In the genomic region with DNA sequence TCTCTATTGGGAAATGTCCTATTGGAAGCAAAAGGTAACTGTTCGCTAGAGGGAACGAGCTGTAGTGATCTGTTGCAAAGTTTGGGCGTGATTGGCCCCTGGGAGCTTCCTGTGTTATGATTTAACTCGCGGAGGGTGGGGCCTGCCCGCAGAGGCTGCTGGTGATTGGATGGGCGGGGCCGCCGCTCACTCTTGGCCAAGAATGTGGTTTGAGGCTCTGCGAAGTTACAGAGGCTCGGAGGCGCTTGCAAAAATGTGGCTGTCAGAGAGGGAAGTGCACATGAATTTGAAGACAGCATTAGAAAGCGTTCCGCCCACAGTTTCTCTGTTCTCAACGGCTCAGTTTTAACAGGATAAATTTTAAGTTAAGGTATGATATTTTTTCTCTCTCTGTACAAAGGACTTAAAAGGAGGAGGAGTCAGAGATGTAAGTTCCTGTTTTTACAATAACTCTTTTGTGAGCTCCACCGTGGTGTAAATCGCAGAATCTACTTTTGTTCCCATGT, we compare ENCODE assay signal across 8 cellular contexts. TPM values are rescaled to one million over a fixed set of nuclear protein-coding genes. Genes with fewer than 3 reads are reported as not detected.
A peak's percentile ranks its signal among the peaks of the same experiment; 100 is the strongest.
DNase-seq lines count a peak whose midpoint lies in the region; ATAC-seq and TF ChIP-seq lines count a peak whose summit lies in the region.

No MANE protein-coding gene starts in this region.

- DNase-seq in GM04503 (ENCODE audit: low read depth) (peak; percentile 73), HCEC 1CT (peak; percentile 97), MM.1S (peak; percentile 96), T-helper 1 cell (peak; percentile 87 to 97 (median 94)), amygdala (lab: John Stamatoyannopoulos, UW) (peak; percentile 11 to 96 (median 88)), left ventricle myocardium superior (peak; percentile 99), psoas muscle (peak; percentile 98), uterus (peak; percentile 97)

- H3F3A ChIP-seq in MM.1S (ENCODE audit: insufficient read depth, low read length): peaks cover 14% of the 10 kb centered on the region; the same call in 1 of the 2 replicates

- 0 out of 2 replicates have a peak, but pooled peaks cover 9% of the 10 kb centered on the region for H3K79me2 ChIP-seq in MM.1S (ENCODE audit: low read length)

- peak; percentile 46 to 55 for TF ChIP-seq POLR2A in uterus (IDR thresholded peaks at IDR 0.05)

- H3K9me2 ChIP-seq in MM.1S (replicated peaks; ENCODE audit: insufficient read depth, low read length): no peaks in the 10 kb centered on the region

- ATAC-seq in left ventricle myocardium superior (peak; percentile 100), psoas muscle (peak; percentile 100)

- H3K27me3 ChIP-seq in MM.1S (replicated peaks; ENCODE audit: insufficient read depth, low read length): no peaks in the 10 kb centered on the region
- H3K27me3 ChIP-seq in psoas muscle (ENCODE audit: insufficient read depth in 3 of 3, low read length in 2 of 3): no peaks in the 10 kb centered on the region
- H3K27me3 ChIP-seq in uterus: no peaks in the 10 kb centered on the region

- H3K27ac ChIP-seq in MM.1S (ENCODE audit: low read length) (peak overlapping the region; percentile 32; the same call in 1 of the 2 replicates), psoas muscle (peak overlapping the region; percentile 68), uterus (peak overlapping the region; percentile 46 to 59)

- no peaks in the 10 kb centered on the region for H4K20me1 ChIP-seq in MM.1S (ENCODE audit: insufficient read depth, low read length)

- peak overlapping the region; percentile 36 for H2AFZ ChIP-seq in MM.1S (ENCODE audit: low read length)

- H3K9ac ChIP-seq in MM.1S (ENCODE audit: low read length): peak overlapping the region; percentile 37; the same call in 1 of the 2 replicates

- peaks cover 9% of the 10 kb centered on the region for H3K4me1 ChIP-seq in MM.1S (ENCODE audit: low read length)
- H3K4me1 ChIP-seq in psoas muscle: peaks cover 8% of the 10 kb centered on the region
- H3K4me1 ChIP-seq in uterus: no peaks in the 10 kb centered on the region

- TF ChIP-seq CTCF in MM.1S (IDR thresholded peaks at IDR 0.05; ENCODE audit: low read length) (peak; percentile 30; the same call in 1 of the 2 replicates), psoas muscle (IDR thresholded peaks at IDR 0.05) (peak; percentile 42), uterus (IDR thresholded peaks at IDR 0.05) (peak in 3 of 4 experiments; percentile 38 to 62 (median 54))

- H3K4me2 ChIP-seq in MM.1S (ENCODE audit: low read depth, low read length): peak overlapping the region; percentile 65

- peak overlapping the region; percentile 50 for H3K4me3 ChIP-seq in MM.1S (ENCODE audit: low read length)
- peak overlapping the region; percentile 66 for H3K4me3 ChIP-seq in psoas muscle
- peak overlapping the region; percentile 33 to 34 for H3K4me3 ChIP-seq in uterus

- 0 to 1% (median 1%) methylated on average over 17 of the region's 17 CpGs for WGBS in psoas muscle, 3 donors

- H3K9me3 ChIP-seq in MM.1S (replicated peaks; ENCODE audit: insufficient read depth, low read length) (no peaks in the 10 kb centered on the region), psoas muscle (no peaks in the 10 kb centered on the region), uterus (no peaks in the 10 kb centered on the region)

- intact Hi-C loops in left ventricle myocardium superior (cut with micrococcal nuclease) (no loop called here), psoas muscle (cut with DNase I) (loop anchor here in 1 of 2 donors (5.0 kb wide), 1 partner anchor 49 kb away; a partner anchor contains a TSS), uterus (cut with DNase I; ENCODE audit: low total_unique reads) (no loop called here)

- H3K36me3 ChIP-seq in MM.1S (replicated peaks; ENCODE audit: insufficient read depth, low read length) (no peaks in the 10 kb centered on the region), psoas muscle (ENCODE audit: insufficient read depth in 1 of 2, low read depth in 1 of 2) (no peaks in the 10 kb centered on the region), uterus (no peaks in the 10 kb centered on the region)

RNA-seq across cellular contexts. Expression of a gene that starts 46.9 kb away (rescaled TPM):
- total RNA-seq in left ventricle myocardium superior (4.2 TPM), psoas muscle (1 to 10 TPM; 1.3 to 2.4 (median 1.6) TPM), uterus (10 to 100 TPM; 23.5 to 31.5 (median 29.6) TPM)
- polyA plus RNA-seq in psoas muscle: 1 to 10 TPM in 2 of 3 donors, under 1 TPM in 1; 1.00 to 1.2 (median 1.2) TPM

Comparison
In these comparisons a context has a peak if more than half of its experiments do, and no peak if none do; other contexts are left out.
1. Peak in every context shown above with its lines: DNase-seq, ATAC-seq, H3K4me3 ChIP-seq and H3K27ac ChIP-seq.